8 cellular contexts compared by ENCODE assay signal in the genomic region with DNA sequence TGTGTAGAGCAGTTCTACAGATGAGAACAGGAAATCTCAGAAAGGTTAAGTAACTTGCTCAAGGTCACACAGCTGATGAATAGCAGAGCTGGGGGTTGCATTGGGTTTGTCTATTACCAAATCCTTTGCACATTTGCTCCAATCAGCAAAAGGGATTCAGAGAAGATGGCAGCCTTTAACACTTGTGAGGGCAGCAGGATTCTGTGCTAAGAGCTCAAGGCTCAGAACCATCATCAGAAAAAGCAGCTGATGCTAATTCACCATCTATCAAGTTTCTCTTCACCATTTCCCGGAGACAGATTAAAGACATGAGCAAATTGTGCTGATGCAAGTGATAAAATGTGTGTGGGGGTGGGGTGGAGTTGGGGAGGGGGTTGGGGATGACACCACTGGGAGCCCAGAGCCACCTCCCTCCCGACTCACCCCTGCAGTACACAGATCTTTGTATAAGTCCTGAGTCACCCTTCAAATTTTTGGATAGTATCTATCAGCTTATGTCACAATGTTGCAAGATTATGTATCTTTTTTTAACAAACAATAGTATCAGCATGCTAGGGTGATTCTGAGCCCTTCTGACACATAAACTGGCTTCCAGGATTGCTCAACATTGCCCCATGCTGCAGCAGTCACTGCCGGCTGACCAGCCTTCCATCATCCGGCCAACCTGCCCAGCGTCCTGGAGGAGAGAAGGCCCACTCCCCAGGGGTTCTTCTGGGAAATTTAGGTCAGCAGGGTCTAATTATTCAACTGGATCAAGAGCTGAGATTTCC. TPM values are rescaled to one million over a fixed set of nuclear protein-coding genes. Genes with fewer than 3 reads are reported as not detected.
DNase-seq lines count a peak whose midpoint lies in the region; ATAC-seq and TF ChIP-seq lines count a peak whose summit lies in the region.

No MANE protein-coding gene starts in this region.

- DNase-seq in activated T-cell treated with anti-CD3 and anti-CD28 coated beads, Interleukin-2, amount 50 U/mL, for 4 hours, result peak; percentile 29
- DNase-seq in activated T-cell treated with anti-CD3 and anti-CD28 coated beads, Interleukin-2, amount 50 U/mL, for 48 hours, result no peak
- DNase-seq in astrocyte of the hippocampus (ENCODE audit: low read depth, low spot score) (peak; percentile 54), left lung (no peak), type B pancreatic cell (ENCODE audit: extremely low spot score, unreplicated experiment) (no peak), NCI-H69 (lab: John Stamatoyannopoulos, UW) (no peak), NK-92 (lab: John Stamatoyannopoulos, UW; ENCODE audit: unreplicated experiment) (no peak)

- H3K4me3 Mint-ChIP-seq in activated T-cell treated with anti-CD3 and anti-CD28 coated beads, Interleukin-2, amount 50 U/mL, for 4 hours, result no peak overlapping the region
- peak overlapping the region; percentile 74 for H3K4me3 Mint-ChIP-seq in type B pancreatic cell

- H3K27ac Mint-ChIP-seq in type B pancreatic cell, result peak overlapping the region; percentile 81

- peaks cover 0 to 15% of the 10 kb centered on the region in 2 donors for H3K9me3 ChIP-seq in left lung

- H3K36me3 Mint-ChIP-seq in activated T-cell treated with anti-CD3 and anti-CD28 coated beads, Interleukin-2, amount 50 U/mL, for 4 hours (ENCODE audit: insufficient read depth), result peaks cover 2% of the 10 kb centered on the region
- H3K36me3 Mint-ChIP-seq in type B pancreatic cell, result peaks cover 5% of the 10 kb centered on the region

- peaks cover 0 to 6% of the 10 kb centered on the region in 2 donors for H3K27me3 ChIP-seq in left lung

- H3K4me3 ChIP-seq in left lung, result no peak overlapping the region

- H3K4me1 ChIP-seq in left lung, result peaks cover 11 to 44% of the 10 kb centered on the region in 2 donors

- H3K27ac ChIP-seq in left lung, result peak overlapping the region; percentile 36 to 55

- no peaks in the 10 kb centered on the region for H3K27me3 Mint-ChIP-seq in activated T-cell treated with anti-CD3 and anti-CD28 coated beads, Interleukin-2, amount 50 U/mL, for 4 hours (ENCODE audit: low read depth)
- H3K27me3 Mint-ChIP-seq in type B pancreatic cell, result no peaks in the 10 kb centered on the region

- peak in 1 of 2 donors; percentile 14 for ATAC-seq in activated T-cell treated with anti-CD3 and anti-CD28 coated beads, Interleukin-2, amount 50 U/mL, for 4 hours
- ATAC-seq in left lung (peak; percentile 16), HG02970 (IDR thresholded peaks at IDR 0.05; ENCODE audit: low FRiP score, unreplicated experiment) (no peak)

- H3K36me3 ChIP-seq in left lung, result no peaks in the 10 kb centered on the region

- intact Hi-C loops in left lung (cut with DNase I), result loop anchor here (5.0 to 10.0 kb wide), 3 partner anchors 147 to 195 kb away; no protein-coding TSS in a partner anchor

- peaks cover 9% of the 10 kb centered on the region for H3K9me3 Mint-ChIP-seq in activated T-cell treated with anti-CD3 and anti-CD28 coated beads, Interleukin-2, amount 50 U/mL, for 4 hours
- H3K9me3 Mint-ChIP-seq in type B pancreatic cell, result peaks cover 15% of the 10 kb centered on the region

- TF ChIP-seq CTCF in left lung (IDR thresholded peaks at IDR 0.05) (no peak), type B pancreatic cell (conservative IDR thresholded peaks at IDR 0.05) (no peak)

- peaks cover 12% of the 10 kb centered on the region for H3K4me1 Mint-ChIP-seq in activated T-cell treated with anti-CD3 and anti-CD28 coated beads, Interleukin-2, amount 50 U/mL, for 4 hours (ENCODE audit: low read depth)
- H3K4me1 Mint-ChIP-seq in type B pancreatic cell (ENCODE audit: unreplicated experiment), result peaks cover 16% of the 10 kb centered on the region

RNA-seq across cellular contexts. Expression of a gene that starts 2.8 kb away (rescaled TPM):
- total RNA-seq in activated T-cell treated with anti-CD3 and anti-CD28 coated beads, Interleukin-2, amount 50 U/mL, for 4 hours, result 1 to 10 TPM; 2.3 to 3.8 (median 3.0) TPM
- total RNA-seq in left lung, result 10 to 100 TPM; 24.7 to 39.4 TPM
- 5.6 and 17.4 TPM in 2 replicates for total RNA-seq in type B pancreatic cell (ENCODE audit: low replicate concordance)

RNA-seq across cellular contexts. Expression of a gene that starts 55.3 kb away (rescaled TPM):
- total RNA-seq in activated T-cell treated with anti-CD3 and anti-CD28 coated beads, Interleukin-2, amount 50 U/mL, for 4 hours, result 1 to 10 TPM; 4.7 to 6.1 (median 5.0) TPM
- total RNA-seq in left lung, result 10 to 100 TPM; 33.0 to 42.6 TPM
- total RNA-seq in type B pancreatic cell (ENCODE audit: low replicate concordance), result 18.7 and 26.1 TPM in 2 replicates

Comparison
In these comparisons a context has a peak if more than half of its experiments do, and no peak if none do; other contexts are left out.
1. DNase-seq: peak in activated T-cell treated with anti-CD3 and anti-CD28 coated beads, Interleukin-2, amount 50 U/mL, for 4 hours (single experiment) and astrocyte of the hippocampus (single experiment); none in activated T-cell treated with anti-CD3 and anti-CD28 coated beads, Interleukin-2, amount 50 U/mL, for 48 hours (0 of 2), left lung (0 of 2), type B pancreatic cell (single experiment), NCI-H69 (single experiment) and NK-92 (single experiment).